ENCODE assay signal across 9 cellular contexts in genomic region chr2:197108758-197109157, GRCh38.
A peak's percentile ranks its signal among the peaks of the same experiment; 100 is the strongest.
DNase-seq lines count a peak whose midpoint lies in the region; ATAC-seq and TF ChIP-seq lines count a peak whose summit lies in the region.
"Had no signal": no experiment of that assay in that cellular context is flagged by ENCODE, and none has a peak within 500 bp of the region (broad histone marks: within the 10 kb centered on the region; RNA-seq: fewer than 3 reads in every experiment).

No MANE protein-coding gene starts in this region.

- no peaks in the 10 kb centered on the region for H3K36me3 ChIP-seq in gastrocnemius medialis
- H3K36me3 ChIP-seq: Peyer's patch had no signal

- WGBS in right cardiac atrium: 50% methylated on average over 4 of the region's 4 CpGs

- no peaks in the 10 kb centered on the region for H3K9me3 ChIP-seq in right cardiac atrium (ENCODE audit: control insufficient read depth, low read length)
- H3K9me3 ChIP-seq in gastrocnemius medialis: no peaks in the 10 kb centered on the region
- H3K9me3 ChIP-seq: Peyer's patch had no signal

- no peak for TF ChIP-seq POLR2A in gastrocnemius medialis (IDR thresholded peaks at IDR 0.05)

- H3K4me1 ChIP-seq in right cardiac atrium (ENCODE audit: control insufficient read depth, insufficient read depth, low read length) (peaks cover 8% of the 10 kb centered on the region), gastrocnemius medialis (peaks cover 11 to 18% of the 10 kb centered on the region in 2 donors)
- H3K4me1 ChIP-seq: Peyer's patch had no signal

- H3K27me3 ChIP-seq in right cardiac atrium (ENCODE audit: control insufficient read depth, insufficient read depth): no peaks in the 10 kb centered on the region
- no peaks in the 10 kb centered on the region for H3K27me3 ChIP-seq in gastrocnemius medialis
- H3K27me3 ChIP-seq: Peyer's patch had no signal

- DNase-seq in ELR (ENCODE audit: low read depth): peak; percentile 95
- DNase-seq in amniotic epithelial cell (ENCODE audit: low read depth): peak; percentile 68
- peak; percentile 87 to 91 (median 89) for DNase-seq in right cardiac atrium
- DNase-seq in gastrocnemius medialis: peak; percentile 66 to 86
- no peak for DNase-seq in NCI-H187 (lab: John Stamatoyannopoulos, UW)
- DNase-seq in KG1 (lab: John Stamatoyannopoulos, UW): no peak
- no peak for DNase-seq in HPDE6-E6E7 (ENCODE audit: extremely low spot score)
- DNase-seq in NCI-H1092 (lab: John Stamatoyannopoulos, UW): no peak

- intact Hi-C loops in right cardiac atrium (cut with DNase I): loop anchor here in 1 of 4 donors (10.0 kb wide), 1 partner anchor 206 kb away; the partner anchor contains the start of gene ANKRD44
- intact Hi-C loops in gastrocnemius medialis (cut with DNase I; ENCODE audit: low total_unique reads): no loop called here

- H3K4me3 ChIP-seq in right cardiac atrium (ENCODE audit: low read length): no peak overlapping the region
- H3K4me3 ChIP-seq in gastrocnemius medialis: no peak overlapping the region
- H3K4me3 ChIP-seq: Peyer's patch had no signal

- in situ Hi-C loops in gastrocnemius medialis (cut with MboI; ENCODE audit: low sequenced_read_pairs in 4 of 4): no loop called here

- H3K27ac ChIP-seq in right cardiac atrium (ENCODE audit: low read length) (no peak overlapping the region), gastrocnemius medialis (peak overlapping the region; percentile 74 to 79 (median 77))

- ATAC-seq in right cardiac atrium (peak; percentile 93 to 94), gastrocnemius medialis (peak; percentile 84 to 91)

- no peak for TF ChIP-seq CTCF in gastrocnemius medialis (IDR thresholded peaks at IDR 0.05 in 4 of 5, conservative IDR thresholded peaks at IDR 0.05 in 1 of 5)

Comparison
In these comparisons a context has a peak if more than half of its experiments do, and no peak if none do; other contexts are left out.
1. DNase-seq: peak in ELR (single experiment), amniotic epithelial cell (single experiment), right cardiac atrium (3 of 3) and gastrocnemius medialis (2 of 2); none in NCI-H187 (0 of 2), KG1 (single experiment), HPDE6-E6E7 (single experiment) and NCI-H1092 (single experiment).